22 cellular contexts compared by ENCODE assay signal in the genomic region with DNA sequence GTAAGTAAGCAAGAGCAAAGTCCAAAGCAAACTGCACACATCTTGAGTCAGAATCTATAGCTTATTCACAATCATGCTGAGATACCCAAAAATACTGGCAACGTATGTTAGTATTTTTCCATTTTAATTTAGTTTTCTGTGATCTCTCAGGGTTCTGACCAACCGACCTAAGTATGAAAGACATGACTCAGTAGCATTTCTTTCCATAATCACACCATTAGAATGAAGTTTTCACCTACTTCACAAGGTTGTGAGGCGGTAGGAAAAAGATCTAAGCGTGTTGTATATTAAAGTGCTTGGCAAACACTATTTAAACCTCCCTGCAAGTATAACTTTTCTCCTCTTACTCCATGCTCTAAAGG. TPM values are rescaled to one million over a fixed set of nuclear protein-coding genes. Genes with fewer than 3 reads are reported as not detected.
A peak's percentile ranks its signal among the peaks of the same experiment; 100 is the strongest.
DNase-seq lines count a peak whose midpoint lies in the region; ATAC-seq, FAIRE-seq and TF ChIP-seq lines count a peak whose summit lies in the region.
"Had no signal": no experiment of that assay in that cellular context is flagged by ENCODE, and none has a peak within 500 bp of the region (broad histone marks: within the 10 kb centered on the region; RNA-seq: fewer than 3 reads in every experiment).

No MANE protein-coding gene starts in this region.

- H3K27ac ChIP-seq in PC-9 = peak overlapping the region; percentile 63
- H3K27ac ChIP-seq: dorsolateral prefrontal cortex, HL-60, KMS-11, parathyroid adenoma, right atrium auricular region, SJCRH30 had no signal

- peaks cover 28% of the 10 kb centered on the region for H3K4me1 ChIP-seq in PC-9 (replicated peaks; ENCODE audit: insufficient read depth)
- H3K4me1 ChIP-seq in mucosa of descending colon (ENCODE audit: low read depth) = peaks cover 17% of the 10 kb centered on the region
- H3K4me1 ChIP-seq in BE2C = no peaks in the 10 kb centered on the region
- H3K4me1 ChIP-seq: parathyroid adenoma had no signal

- no TSS peak for BruUV-seq in PC-9 (replicated peaks; lab: Mats Ljungman, UMichigan)

- 0 out of 2 replicates have a peak overlapping the region, but pooled peaks have one; percentile 16 for H3K4me2 ChIP-seq in PC-9
- H3K4me2 ChIP-seq: KMS-11 had no signal

- H4K20me1 ChIP-seq in PC-9 (ENCODE audit: insufficient read depth) = no peaks in the 10 kb centered on the region

- POLR2A ChIA-PET in PC-9 (lab: Charles Lee; ENCODE audit: unreplicated experiment) = interaction anchor here (0.6 to 0.7 kb wide), 2 partner anchors 36 to 141 kb away, joined by 5 to 12 read pairs; no protein-coding TSS in a partner anchor

- intact Hi-C loops in PC-9 (cut with micrococcal nuclease; ENCODE audit: unreplicated experiment) = loop anchor here (1.0 to 2.0 kb wide), 3 partner anchors 35 to 360 kb away; partner anchors contain the start of genes PLCE1 and TBC1D12
- intact Hi-C loops in mucosa of descending colon (cut with DNase I, micrococcal nuclease) = no loop called here

- ATAC-seq in mucosa of descending colon (peak; percentile 45), HG02759 (IDR thresholded peaks at IDR 0.05; ENCODE audit: unreplicated experiment) (no peak), HG02610 (IDR thresholded peaks at IDR 0.05; ENCODE audit: unreplicated experiment) (no peak)

- H3K27me3 ChIP-seq in PC-9 (ENCODE audit: insufficient read depth, low read depth) (no peaks in the 10 kb centered on the region), BE2C (no peaks in the 10 kb centered on the region)
- H3K27me3 ChIP-seq: right atrium auricular region, SJCRH30 had no signal

- H3F3A ChIP-seq in PC-9 (ENCODE audit: insufficient read depth, low read depth) = peaks cover 9% of the 10 kb centered on the region

- no peaks in the 10 kb centered on the region for H3K9me2 ChIP-seq in PC-9 (ENCODE audit: insufficient read depth)

- no peaks in the 10 kb centered on the region for H3K79me2 ChIP-seq in PC-9 (ENCODE audit: low read depth)
- H3K79me2 ChIP-seq: parathyroid adenoma had no signal

- no peaks in the 10 kb centered on the region; the same call in 1 of the 2 replicates for H3K9me3 ChIP-seq in PC-9 (ENCODE audit: insufficient read depth, low read depth)
- no peaks in the 10 kb centered on the region for H3K9me3 ChIP-seq in mucosa of descending colon
- no peaks in the 10 kb centered on the region for H3K9me3 ChIP-seq in BE2C
- H3K9me3 ChIP-seq: right atrium auricular region, SJCRH30 had no signal

- CTCF ChIA-PET in PC-9 (lab: Charles Lee) = no interaction called here

- H3K4me3 ChIP-seq in PC-9 (no peak overlapping the region), mucosa of descending colon (no peak overlapping the region), BE2C (ENCODE audit: low read depth, low read length) (no peak overlapping the region)
- H3K4me3 ChIP-seq: dorsolateral prefrontal cortex, right atrium auricular region, SJCRH30 had no signal

- H2AFZ ChIP-seq in PC-9 = no peak overlapping the region
- H2AFZ ChIP-seq: parathyroid adenoma had no signal

- FAIRE-seq in colon (lab: Jason Lieb, UNC) = peak; percentile 78
- FAIRE-seq: keratinocyte had no signal

- no peak for DNase-seq in PC-9
- no peak for DNase-seq in mucosa of descending colon
- DNase-seq in BE2C = no peak
- DNase-seq in activated CD8-positive, alpha-beta memory T cell treated with anti-CD3 and anti-CD28 coated beads for 24 hours = no peak
- DNase-seq: activated CD4-positive, alpha-beta memory T cell treated with anti-CD3 and anti-CD28 coated beads for 36 hours; activated CD4-positive, CD25-positive, alpha-beta regulatory T cell treated with anti-CD3 and anti-CD28 coated beads, Interleukin-2, amount 50 U/mL, for 72 hours; aorta; CD4-positive, CD25-positive, alpha-beta regulatory T cell; dorsolateral prefrontal cortex; midbrain; NCI-H2171 treated with DMSO at 0.1 percent for 48 hours; NCI-H526; SJCRH30; stimulated activated CD4-positive, alpha-beta T cell treated with anti-CD3 and anti-CD28 coated beads, Interleukin-4, amount 100 ng/mL, for 1 hour had no signal

- H3K36me3 ChIP-seq in PC-9 (ENCODE audit: low read depth) (no peaks in the 10 kb centered on the region; the same call in 1 of the 2 replicates), mucosa of descending colon (ENCODE audit: low read depth) (no peaks in the 10 kb centered on the region), BE2C (no peaks in the 10 kb centered on the region)
- H3K36me3 ChIP-seq: right atrium auricular region, SJCRH30 had no signal

- no peak for TF ChIP-seq CTCF in PC-9 (conservative IDR thresholded peaks at IDR 0.05)
- TF ChIP-seq CTCF in mucosa of descending colon (IDR thresholded peaks at IDR 0.05) = no peak
- TF ChIP-seq CTCF in BE2C (IDR thresholded peaks at IDR 0.05; ENCODE audit: low read depth, low read length) = no peak

RNA-seq across cellular contexts. Expression of gene PLCE1, which starts 49.1 kb away (rescaled TPM):
- total RNA-seq in PC-9 (2021) (14.8 and 15.2 TPM in 2 replicates), mucosa of descending colon (10 to 100 TPM; 36.1 to 68.9 (median 39.3) TPM)
- 1.7 TPM for polyA plus RNA-seq in BE2C (2012; ENCODE audit: insufficient read depth, insufficient read length, low read depth)
- total RNA-seq: CD4-positive, CD25-positive, alpha-beta regulatory T cell had no signal
